In genomic region chr9:128259156-128259555, GRCh38 we compare ENCODE assay signal across 29 cellular contexts. TPM values are rescaled to one million over a fixed set of nuclear protein-coding genes. Genes with fewer than 3 reads are reported as not detected.
DNase-seq lines count a peak whose midpoint lies in the region; ATAC-seq and TF ChIP-seq lines count a peak whose summit lies in the region.
"Had no signal": no experiment of that assay in that cellular context is flagged by ENCODE, and none has a peak within 500 bp of the region (broad histone marks: within the 10 kb centered on the region; RNA-seq: fewer than 3 reads in every experiment).

No MANE protein-coding gene starts in this region.

- H3K9me3 ChIP-seq in DND-41 (ENCODE audit: insufficient read depth, low read length, severe bottlenecking) = no peaks in the 10 kb centered on the region
- H3K9me3 ChIP-seq in HCT116 (ENCODE audit: control insufficient read depth in 1 of 2, insufficient read depth in 1 of 2, low read depth in 1 of 2, low read length in 2 of 2) = no peaks in the 10 kb centered on the region
- H3K9me3 ChIP-seq in gastroesophageal sphincter = no peaks in the 10 kb centered on the region
- H3K9me3 ChIP-seq: ascending aorta, Caco-2, MG63 had no signal

- H3K36me3 ChIP-seq in DND-41 (ENCODE audit: insufficient read depth, low read length) (peaks cover 47% of the 10 kb centered on the region), HCT116 (ENCODE audit: control insufficient read depth in 1 of 2, insufficient read depth in 2 of 2, low read length in 2 of 2) (peaks cover 0 to 22% of the 10 kb centered on the region in 2 experiments; a peak in 2 of 4 replicates), brain microvascular endothelial cell (replicated peaks) (peaks cover 77% of the 10 kb centered on the region), gastroesophageal sphincter (peaks cover 0 to 82% of the 10 kb centered on the region in 2 donors)

- H3K27me3 Mint-ChIP-seq in mesothelial cell of epicardium (ENCODE audit: low read depth) = no peaks in the 10 kb centered on the region
- H3K27me3 Mint-ChIP-seq: activated naive CD8-positive, alpha-beta T cell treated with anti-CD3 and anti-CD28 coated beads, Interleukin-2, amount 10 ng/mL, durations not matched to agents 7 days and 5 days; activated T-cell treated with anti-CD3 and anti-CD28 coated beads, Interleukin-2, amount 50 U/mL, for 24 hours had no signal

- intact Hi-C loops in HCT116 (cut with micrococcal nuclease) (no loop called here), lower leg skin (cut with DNase I; ENCODE audit: low total_unique reads) (no loop called here)

- TF ChIP-seq RAD21 in HCT116 (IDR thresholded peaks at IDR 0.05; ENCODE audit: low read depth) = no peak

- H3K9me3 Mint-ChIP-seq in mesothelial cell of epicardium = no peaks in the 10 kb centered on the region
- H3K9me3 Mint-ChIP-seq: activated naive CD8-positive, alpha-beta T cell treated with anti-CD3 and anti-CD28 coated beads, Interleukin-2, amount 10 ng/mL, durations not matched to agents 7 days and 5 days; activated T-cell treated with anti-CD3 and anti-CD28 coated beads, Interleukin-2, amount 50 U/mL, for 24 hours; natural killer cell had no signal

- WGBS in lower leg skin, 2 donors = 80 to 88% methylated on average over 7 to 9 of the region's 9 CpGs
- 75 to 79% methylated on average over 2 to 3 of the region's 9 CpGs for WGBS in gastroesophageal sphincter (ENCODE audit: low coverage in 1 of 2), 2 donors

- no TSS peak for BruUV-seq in HCT116 (replicated peaks; lab: Mats Ljungman, UMichigan)

- peaks cover 39% of the 10 kb centered on the region for H3K36me3 Mint-ChIP-seq in mesothelial cell of epicardium

- H3K4me2 ChIP-seq in DND-41 (ENCODE audit: insufficient read depth, low read length) = no peak overlapping the region
- no peak overlapping the region for H3K4me2 ChIP-seq in HCT116 (ENCODE audit: low read length)
- H3K4me2 ChIP-seq: smooth muscle cell had no signal

- H3K4me1 ChIP-seq in DND-41 (ENCODE audit: insufficient read depth, low read length) (no peaks in the 10 kb centered on the region), HCT116 (ENCODE audit: control insufficient read depth in 1 of 2, insufficient read depth in 2 of 2, low read length in 2 of 2) (peaks cover 0 to 7% of the 10 kb centered on the region in 2 experiments; a peak in 1 of 4 replicates), gastroesophageal sphincter (no peaks in the 10 kb centered on the region)
- H3K4me1 ChIP-seq: ascending aorta, Caco-2 had no signal

- H3K4me1 Mint-ChIP-seq in mesothelial cell of epicardium = peaks cover 3% of the 10 kb centered on the region
- H3K4me1 Mint-ChIP-seq: activated naive CD8-positive, alpha-beta T cell treated with anti-CD3 and anti-CD28 coated beads, Interleukin-2, amount 10 ng/mL, durations not matched to agents 7 days and 5 days; natural killer cell had no signal

- H3K27ac ChIP-seq in DND-41 (ENCODE audit: low read length) (no peak overlapping the region), HCT116 (ENCODE audit: low read depth, low read length) (no peak overlapping the region; the same call in 1 of the 2 replicates), brain microvascular endothelial cell (no peak overlapping the region), gastroesophageal sphincter (no peak overlapping the region)
- H3K27ac ChIP-seq: ascending aorta had no signal

- H3K4me3 Mint-ChIP-seq in mesothelial cell of epicardium = no peak overlapping the region
- H3K4me3 Mint-ChIP-seq: activated naive CD8-positive, alpha-beta T cell treated with anti-CD3 and anti-CD28 coated beads, Interleukin-2, amount 10 ng/mL, durations not matched to agents 7 days and 5 days; activated T-cell treated with anti-CD3 and anti-CD28 coated beads, Interleukin-2, amount 50 U/mL, for 24 hours; natural killer cell had no signal

- H3K79me2 ChIP-seq in DND-41 (ENCODE audit: insufficient read depth, low read length) (no peaks in the 10 kb centered on the region), HCT116 (ENCODE audit: insufficient read depth, low read length) (no peaks in the 10 kb centered on the region)

- H3K9ac ChIP-seq in DND-41 (ENCODE audit: low read depth, low read length) (no peak overlapping the region), HCT116 (ENCODE audit: low read length) (no peak overlapping the region)

- H3K4me3 ChIP-seq in DND-41 (ENCODE audit: low read depth in 1 of 2, low read length in 2 of 2) = no peak overlapping the region
- H3K4me3 ChIP-seq in HCT116 (replicated peaks in 1 of 2; ENCODE audit: low read depth in 1 of 2, low read length in 2 of 2) = no peak overlapping the region
- no peak overlapping the region for H3K4me3 ChIP-seq in brain microvascular endothelial cell (ENCODE audit: low read depth, low read length)
- H3K4me3 ChIP-seq in lower leg skin (ENCODE audit: low read depth, poor library complexity, severe bottlenecking) = no peak overlapping the region
- no peak overlapping the region for H3K4me3 ChIP-seq in gastroesophageal sphincter
- H3K4me3 ChIP-seq: ascending aorta, MG63, smooth muscle cell had no signal

- CTCF ChIA-PET in HCT116 (lab: Charles Lee) = no interaction called here

- H3K27me3 ChIP-seq in DND-41 (ENCODE audit: insufficient read depth, low read length, poor library complexity) = no peaks in the 10 kb centered on the region
- no peaks in the 10 kb centered on the region for H3K27me3 ChIP-seq in HCT116 (ENCODE audit: insufficient read depth, low read length)
- H3K27me3 ChIP-seq in brain microvascular endothelial cell (replicated peaks) = no peaks in the 10 kb centered on the region
- H3K27me3 ChIP-seq in gastroesophageal sphincter = no peaks in the 10 kb centered on the region
- H3K27me3 ChIP-seq: ascending aorta, MG63 had no signal

- no peak for ATAC-seq in DND-41 (ENCODE audit: insufficient read depth, low read depth)
- ATAC-seq in HCT116 = no peak
- no peak for ATAC-seq in gastroesophageal sphincter
- ATAC-seq in GM21825 (IDR thresholded peaks at IDR 0.05; ENCODE audit: unreplicated experiment) = no peak
- ATAC-seq: natural killer cell, PC-3, Right ventricle myocardium inferior had no signal

- peak overlapping the region; percentile 17 for H3K27ac Mint-ChIP-seq in mesothelial cell of epicardium
- H3K27ac Mint-ChIP-seq: activated naive CD8-positive, alpha-beta T cell treated with anti-CD3 and anti-CD28 coated beads, Interleukin-2, amount 10 ng/mL, durations not matched to agents 7 days and 5 days; activated T-cell treated with anti-CD3 and anti-CD28 coated beads, Interleukin-2, amount 50 U/mL, for 24 hours; natural killer cell had no signal

- TF ChIP-seq CTCF in DND-41 (IDR thresholded peaks at IDR 0.05; ENCODE audit: borderline replicate concordance, extremely low read depth, low read length, poor library complexity, severe bottlenecking) = peak; percentile 11
- peak in 2 of 3 experiments; percentile 26 to 35; a peak in 2 of 6 replicates for TF ChIP-seq CTCF in HCT116 (IDR thresholded peaks at IDR 0.05 in 2 of 3, conservative IDR thresholded peaks at IDR 0.05 in 1 of 3; ENCODE audit: borderline replicate concordance in 1 of 3, insufficient read depth in 1 of 3, low read depth in 2 of 3, low read length in 2 of 3)
- TF ChIP-seq CTCF in brain microvascular endothelial cell (IDR thresholded peaks at IDR 0.05; ENCODE audit: low read depth, low read length, missing control alignments) = peak; percentile 21
- TF ChIP-seq CTCF in mesothelial cell of epicardium (IDR thresholded peaks at IDR 0.05; ENCODE audit: unreplicated experiment) = no peak
- TF ChIP-seq CTCF in lower leg skin (IDR thresholded peaks at IDR 0.05) = no peak
- TF ChIP-seq CTCF in gastroesophageal sphincter (IDR thresholded peaks at IDR 0.05) = no peak

- in situ Hi-C loops in brain microvascular endothelial cell (cut with HindIII; ENCODE audit: low pct_ligation_motif_present, low sequenced_read_pairs) = no loop called here

- DNase-seq in DND-41 (no peak), HCT116 (ENCODE audit: low read depth, low spot score) (no peak), brain microvascular endothelial cell (no peak), mesothelial cell of epicardium (ENCODE audit: low spot score in 2 of 2, unreplicated experiment in 2 of 2) (no peak), lower leg skin (ENCODE audit: low spot score in 2 of 2) (no peak)
- DNase-seq: activated CD4-positive, alpha-beta T cell treated with anti-CD3 and anti-CD28 coated beads for 48 hours; activated gamma-delta T cell; activated naive CD8-positive, alpha-beta T cell treated with anti-CD3 and anti-CD28 coated beads, Interleukin-2, amount 10 ng/mL, durations not matched to agents 7 days and 5 days; activated T-cell treated with anti-CD3 and anti-CD28 coated beads, Interleukin-2, amount 50 U/mL, for 24 hours; C1 segment of cervical spinal cord; central memory CD4-positive, alpha-beta T cell; GOT3; islet precursor cell; KBM-7; MG63; natural killer cell; NCI-H1417 treated with DMSO at 0.1 percent for 48 hours; NCI-H2081 treated with DMSO at 0.1 percent for 48 hours; NCI-H446 treated with DMSO at 0.1 percent for 48 hours; PC-3; stimulated activated CD4-positive, alpha-beta T cell treated with anti-CD3 and anti-CD28 coated beads, Interleukin-1b, Interleukin-23, amount 100 ng/mL, for 48 hours; T-helper 2 cell; trophoblast cell had no signal

- no peaks in the 10 kb centered on the region for H3K9me2 ChIP-seq in HCT116 (ENCODE audit: insufficient read depth)

- TF ChIP-seq POLR2A in HCT116 (IDR thresholded peaks at IDR 0.05; ENCODE audit: borderline replicate concordance, extremely low read depth, insufficient read depth, insufficient read length) = no peak
- no peak for TF ChIP-seq POLR2A in lower leg skin (IDR thresholded peaks at IDR 0.05)
- TF ChIP-seq POLR2A in gastroesophageal sphincter (IDR thresholded peaks at IDR 0.05) = no peak

- H2AFZ ChIP-seq in DND-41 (ENCODE audit: low read depth, low read length) (no peak overlapping the region), HCT116 (ENCODE audit: low read depth, low read length, poor library complexity, severe bottlenecking) (no peak overlapping the region)

- H4K20me1 ChIP-seq in DND-41 (ENCODE audit: insufficient read depth, low read length) (no peaks in the 10 kb centered on the region), HCT116 (ENCODE audit: insufficient read depth) (no peaks in the 10 kb centered on the region)

- no peak for TF ChIP-seq EP300 in gastroesophageal sphincter (IDR thresholded peaks at IDR 0.05)

- RAD21 ChIA-PET in HCT116 (lab: Charles Lee; ENCODE audit: low non-redundant PET in 1 of 2, low total read pairs in 2 of 2, uncharacterized antibody in 2 of 2, unreplicated experiment in 2 of 2) = no interaction called here

- POLR2A ChIA-PET in HCT116 (lab: Charles Lee) = interaction anchor here (1.0 kb wide), 1 partner anchor 9 kb away, joined by 3 read pairs; no protein-coding TSS in a partner anchor

RNA-seq across cellular contexts. Expression of gene GOLGA2, which starts 16.7 kb away (rescaled TPM):
- total RNA-seq in HCT116 (2021; ENCODE audit: unreplicated experiment) = 67.0 TPM
- 53.1 and 64.9 TPM in 2 replicates for polyA plus RNA-seq in HCT116 (2012)
- total RNA-seq in mesothelial cell of epicardium = 177 to 195 TPM (median 186 TPM) in 3 replicates
- total RNA-seq in lower leg skin = 100 to 1,000 TPM in 3 of 4 donors, 10 to 100 TPM in 1; 81.8 to 123 (median 116) TPM
- 100 to 1,000 TPM in 1 of 4 donors, 10 to 100 TPM in 3; 71.1 to 130 (median 83.1) TPM for total RNA-seq in gastroesophageal sphincter

RNA-seq across cellular contexts. Expression of gene SWI5, which starts 16.9 kb away (rescaled TPM):
- total RNA-seq in HCT116 (2021; ENCODE audit: unreplicated experiment) (22.4 TPM), mesothelial cell of epicardium (24.1 to 26.0 TPM (median 24.3 TPM) in 3 replicates), lower leg skin (10 to 100 TPM; 12.3 to 31.1 (median 24.8) TPM), gastroesophageal sphincter (10 to 100 TPM; 18.2 to 27.5 (median 24.5) TPM)
- 42.4 and 51.4 TPM in 2 replicates for polyA plus RNA-seq in HCT116 (2012)

RNA-seq across cellular contexts. Expression of gene DNM1, which starts 56.0 kb away (rescaled TPM):
- total RNA-seq in HCT116 (2021; ENCODE audit: unreplicated experiment) = 12.0 TPM
- polyA plus RNA-seq in HCT116 (2012) = 10.3 and 11.1 TPM in 2 replicates
- total RNA-seq in mesothelial cell of epicardium = 86.8 to 98.6 TPM (median 89.2 TPM) in 3 replicates
- total RNA-seq in lower leg skin = 10 to 100 TPM in 1 of 4 donors, 1 to 10 TPM in 3; 6.9 to 11.4 (median 9.0) TPM
- total RNA-seq in gastroesophageal sphincter = 10 to 100 TPM in 2 of 4 donors, 1 to 10 TPM in 2; 8.6 to 22.3 (median 14.4) TPM

Comparison
In these comparisons a context has a peak if more than half of its experiments do, and no peak if none do; other contexts are left out.
1. CTCF ChIP-seq: peak in DND-41 (single experiment), HCT116 (2 of 3) and brain microvascular endothelial cell (single experiment); none in mesothelial cell of epicardium (single experiment), lower leg skin (0 of 3) and gastroesophageal sphincter (0 of 4).